12 cellular contexts compared by ENCODE assay signal in genomic region chr2:206783718-206784117, GRCh38. TPM values are rescaled to one million over a fixed set of nuclear protein-coding genes. Genes with fewer than 3 reads are reported as not detected.
DNase-seq lines count a peak whose midpoint lies in the region; ATAC-seq and TF ChIP-seq lines count a peak whose summit lies in the region.
"Had no signal": no experiment of that assay in that cellular context is flagged by ENCODE, and none has a peak within 500 bp of the region (broad histone marks: within the 10 kb centered on the region; RNA-seq: fewer than 3 reads in every experiment).

No MANE protein-coding gene starts in this region.

- no peaks in the 10 kb centered on the region for H3K27me3 ChIP-seq in endodermal cell (ENCODE audit: control insufficient read depth, insufficient read depth, low read length, poor library complexity, severe bottlenecking)
- no peaks in the 10 kb centered on the region for H3K27me3 ChIP-seq in psoas muscle (ENCODE audit: insufficient read depth in 3 of 3, low read length in 2 of 3)
- H3K27me3 ChIP-seq: neutrophil had no signal

- no peaks in the 10 kb centered on the region for H3K4me1 Mint-ChIP-seq in endodermal cell
- peaks cover 23% of the 10 kb centered on the region for H3K4me1 Mint-ChIP-seq in activated CD4-positive, alpha-beta T cell treated with anti-CD3 and anti-CD28 coated beads, Interleukin-2, amount 10 ng/mL, durations not matched to agents 24 days and 14 days

- H3K4me3 Mint-ChIP-seq in endodermal cell, result no peak overlapping the region
- no peak overlapping the region for H3K4me3 Mint-ChIP-seq in activated CD4-positive, alpha-beta T cell treated with anti-CD3 and anti-CD28 coated beads, Interleukin-2, amount 10 ng/mL, durations not matched to agents 24 days and 14 days
- H3K4me3 Mint-ChIP-seq: activated T-cell treated with anti-CD3 and anti-CD28 coated beads, Interleukin-2, amount 50 U/mL, for 24 hours; CD4-positive, CD25-positive, alpha-beta regulatory T cell had no signal

- H3K36me3 ChIP-seq in endodermal cell (ENCODE audit: control insufficient read depth, insufficient read depth, low read length) (peaks cover 79% of the 10 kb centered on the region), psoas muscle (ENCODE audit: insufficient read depth in 1 of 2, low read depth in 1 of 2) (peaks cover 20 to 95% of the 10 kb centered on the region in 2 donors)

- H3K4me3 ChIP-seq in LNCaP clone FGC (ENCODE audit: low read depth, low read length) (no peak overlapping the region), endodermal cell (ENCODE audit: low read length) (no peak overlapping the region), psoas muscle (no peak overlapping the region)

- TF ChIP-seq CTCF in LNCaP clone FGC (IDR thresholded peaks at IDR 0.05; ENCODE audit: control insufficient read depth, extremely low read depth, insufficient read depth) (peak; percentile 49), endodermal cell (conservative IDR thresholded peaks at IDR 0.05) (peak; percentile 89), psoas muscle (IDR thresholded peaks at IDR 0.05) (peak; percentile 20)

- no peaks in the 10 kb centered on the region for H3K4me1 ChIP-seq in endodermal cell (ENCODE audit: control insufficient read depth, insufficient read depth, low read length)
- no peaks in the 10 kb centered on the region for H3K4me1 ChIP-seq in psoas muscle

- ATAC-seq in psoas muscle, result no peak

- peaks cover 65% of the 10 kb centered on the region for H3K36me3 Mint-ChIP-seq in endodermal cell (ENCODE audit: low read depth)
- H3K36me3 Mint-ChIP-seq in activated CD4-positive, alpha-beta T cell treated with anti-CD3 and anti-CD28 coated beads, Interleukin-2, amount 10 ng/mL, durations not matched to agents 24 days and 14 days (ENCODE audit: low read depth), result peaks cover 67% of the 10 kb centered on the region

- 82% methylated on average over 2 of the region's 2 CpGs; no CpG with 5 or more reads in 1 of the 2 experiments for WGBS in endodermal cell (ENCODE audit: insufficient coverage in 1 of 2, insufficient read length in 1 of 2), 2 experiments
- 75 to 87% (median 79%) methylated on average over 2 of the region's 2 CpGs for WGBS in psoas muscle, 3 donors

- no peak overlapping the region for H3K9ac ChIP-seq in endodermal cell (ENCODE audit: extremely low read depth, low read length, poor library complexity, severe bottlenecking)

- intact Hi-C loops in psoas muscle (cut with DNase I), result no loop called here
- intact Hi-C loops in activated CD4-positive, alpha-beta T cell treated with anti-CD3 and anti-CD28 coated beads, Interleukin-2, amount 10 ng/mL, durations not matched to agents 24 days and 14 days (cut with micrococcal nuclease), result no loop called here

- H3K27ac ChIP-seq in endodermal cell (ENCODE audit: low read depth, low read length) (no peak overlapping the region), psoas muscle (no peak overlapping the region)
- H3K27ac ChIP-seq: epithelial cell of prostate, neutrophil had no signal

- no peaks in the 10 kb centered on the region for H3K27me3 Mint-ChIP-seq in endodermal cell (ENCODE audit: insufficient read depth)
- no peaks in the 10 kb centered on the region for H3K27me3 Mint-ChIP-seq in activated CD4-positive, alpha-beta T cell treated with anti-CD3 and anti-CD28 coated beads, Interleukin-2, amount 10 ng/mL, durations not matched to agents 24 days and 14 days
- H3K27me3 Mint-ChIP-seq: activated T-cell treated with anti-CD3 and anti-CD28 coated beads, Interleukin-2, amount 50 U/mL, for 24 hours; CD4-positive, CD25-positive, alpha-beta regulatory T cell had no signal

- peaks cover 5% of the 10 kb centered on the region for H3K9me3 Mint-ChIP-seq in endodermal cell
- peaks cover 13% of the 10 kb centered on the region for H3K9me3 Mint-ChIP-seq in activated CD4-positive, alpha-beta T cell treated with anti-CD3 and anti-CD28 coated beads, Interleukin-2, amount 10 ng/mL, durations not matched to agents 24 days and 14 days

- DNase-seq in NCI-H82 (lab: John Stamatoyannopoulos, UW) (peak; percentile 52), NCI-H82 treated with DMSO at 0.1 percent for 48 hours (lab: John Stamatoyannopoulos, UW; ENCODE audit: unreplicated experiment) (no peak), LNCaP clone FGC (ENCODE audit: low read depth) (no peak), endodermal cell (peak; percentile 76), psoas muscle (no peak), islet precursor cell (no peak)
- no peak for DNase-seq in activated CD4-positive, alpha-beta T cell treated with anti-CD3 and anti-CD28 coated beads, Interleukin-2, amount 10 ng/mL, durations not matched to agents 24 days and 14 days
- no peak for DNase-seq in activated CD4-positive, alpha-beta T cell treated with anti-CD3 and anti-CD28 coated beads for 1 hour
- DNase-seq: activated T-cell treated with anti-CD3 and anti-CD28 coated beads, Interleukin-2, amount 50 U/mL, for 24 hours; CD4-positive, CD25-positive, alpha-beta regulatory T cell had no signal

- no peak overlapping the region for H3K27ac Mint-ChIP-seq in endodermal cell
- no peak overlapping the region for H3K27ac Mint-ChIP-seq in activated CD4-positive, alpha-beta T cell treated with anti-CD3 and anti-CD28 coated beads, Interleukin-2, amount 10 ng/mL, durations not matched to agents 24 days and 14 days

- H3K9me3 ChIP-seq in endodermal cell (ENCODE audit: control insufficient read depth, low read length) (peaks cover 9% of the 10 kb centered on the region), psoas muscle (peaks cover 9% of the 10 kb centered on the region)
- H3K9me3 ChIP-seq: neutrophil had no signal

RNA-seq across cellular contexts. Expression of gene FASTKD2, which starts 18.3 kb away (rescaled TPM):
- 10 to 100 TPM; 31.3 to 31.6 TPM for total RNA-seq in endodermal cell
- 32.7 TPM for polyA plus RNA-seq in endodermal cell (2013, experiment 1 of 2)
- polyA plus RNA-seq in endodermal cell (2013, experiment 2 of 2), result 29.8 TPM
- total RNA-seq in psoas muscle, result 10 to 100 TPM; 29.8 to 52.0 (median 47.4) TPM
- 10 to 100 TPM; 27.3 to 59.6 (median 54.7) TPM for polyA plus RNA-seq in psoas muscle
- total RNA-seq in activated CD4-positive, alpha-beta T cell treated with anti-CD3 and anti-CD28 coated beads, Interleukin-2, amount 10 ng/mL, durations not matched to agents 24 days and 14 days, result 39.1 and 39.2 TPM in 2 replicates

RNA-seq across cellular contexts. Expression of gene MDH1B, which starts 18.6 kb away (rescaled TPM):
- total RNA-seq in endodermal cell (1 to 10 TPM; 1.5 to 2.9 TPM), psoas muscle (1 to 10 TPM in 1 of 4 donors, under 1 TPM in 3; 0.27 to 1.0 (median 0.33) TPM)
- polyA plus RNA-seq in endodermal cell (2013, experiment 1 of 2), result 1.7 TPM
- polyA plus RNA-seq in endodermal cell (2013, experiment 2 of 2), result 1.4 TPM
- under 1 TPM; 0.14 to 0.30 (median 0.23) TPM for polyA plus RNA-seq in psoas muscle
- total RNA-seq in activated CD4-positive, alpha-beta T cell treated with anti-CD3 and anti-CD28 coated beads, Interleukin-2, amount 10 ng/mL, durations not matched to agents 24 days and 14 days, result 0.12 and 0.47 TPM in 2 replicates
- total RNA-seq: CD4-positive, CD25-positive, alpha-beta regulatory T cell had no signal
- polyA plus RNA-seq: CD4-positive, CD25-positive, alpha-beta regulatory T cell had no signal

Comparison
In these comparisons a context has a peak if more than half of its experiments do, and no peak if none do; other contexts are left out.
1. DNase-seq: peak in NCI-H82 (single experiment) and endodermal cell (single experiment); none in NCI-H82 treated with DMSO at 0.1 percent for 48 hours (single experiment), LNCaP clone FGC (single experiment), psoas muscle (0 of 2), activated CD4-positive, alpha-beta T cell treated with anti-CD3 and anti-CD28 coated beads, Interleukin-2, amount 10 ng/mL, durations not matched to agents 24 days and 14 days (single experiment), islet precursor cell (single experiment) and activated CD4-positive, alpha-beta T cell treated with anti-CD3 and anti-CD28 coated beads for 1 hour (single experiment).
2. CTCF ChIP-seq: peak in every context shown above with its lines; median percentile 89 in endodermal cell; 49 in LNCaP clone FGC; 20 in psoas muscle.